Comparison of ENCODE assay signal across 16 cellular contexts in genomic region chr3:53257465-53257864, GRCh38.
"Had no signal": no experiment of that assay in that cellular context is flagged by ENCODE, and none has a peak within 500 bp of the region (broad histone marks: within the 10 kb centered on the region; RNA-seq: fewer than 3 reads in every experiment).

No MANE protein-coding gene starts in this region.

- H3K4me3 ChIP-seq: right lobe of liver, tibial nerve, uterus had no signal

- H3K36me3 ChIP-seq: right lobe of liver, tibial nerve, uterus had no signal

- H3K27me3 Mint-ChIP-seq: activated naive CD8-positive, alpha-beta T cell; naive thymus-derived CD8-positive, alpha-beta T cell; stimulated activated naive B cell treated with anti-CD40 and anti-IgM and Interleukin-4, amounts not matched to agents 10 μg/mL and 1 μg/mL and 100 μg/mL, for 72 hours had no signal

- H3K36me3 Mint-ChIP-seq: activated naive CD8-positive, alpha-beta T cell; naive thymus-derived CD8-positive, alpha-beta T cell had no signal

- H3K4me3 Mint-ChIP-seq: activated CD4-positive, alpha-beta T cell treated with anti-CD3 and anti-CD28 coated beads, Interleukin-2, amount 10 ng/mL, durations not matched to agents 24 days and 14 days; stimulated activated naive B cell treated with anti-CD40 and anti-IgM and Interleukin-4, amounts not matched to agents 10 μg/mL and 1 μg/mL and 100 μg/mL, for 72 hours had no signal

- H3K27ac Mint-ChIP-seq: activated naive CD8-positive, alpha-beta T cell; stimulated activated naive B cell treated with anti-CD40 and anti-IgM and Interleukin-4, amounts not matched to agents 10 μg/mL and 1 μg/mL and 100 μg/mL, for 72 hours had no signal

- H3K27ac ChIP-seq: parathyroid adenoma, right lobe of liver, uterus had no signal

- H3K9me3 ChIP-seq: right lobe of liver, tibial nerve, uterus had no signal

- H3K9me3 Mint-ChIP-seq: activated CD4-positive, alpha-beta T cell treated with anti-CD3 and anti-CD28 coated beads, Interleukin-2, amount 10 ng/mL, durations not matched to agents 24 days and 14 days; naive thymus-derived CD8-positive, alpha-beta T cell; stimulated activated naive B cell treated with anti-CD40 and anti-IgM and Interleukin-4, amounts not matched to agents 10 μg/mL and 1 μg/mL and 100 μg/mL, for 72 hours had no signal

- H3K27me3 ChIP-seq: right lobe of liver, tibial nerve, uterus had no signal

- ATAC-seq: naive thymus-derived CD8-positive, alpha-beta T cell; right lobe of liver; stimulated activated naive B cell treated with anti-CD40 and anti-IgM and Interleukin-4, amounts not matched to agents 10 μg/mL and 1 μg/mL and 100 μg/mL, for 72 hours had no signal

- H2AFZ ChIP-seq: parathyroid adenoma had no signal

- DNase-seq: activated CD4-positive, alpha-beta T cell treated with anti-CD3 and anti-CD28 coated beads, Interleukin-2, amount 10 ng/mL, durations not matched to agents 24 days and 14 days; activated CD8-positive, alpha-beta memory T cell treated with anti-CD3 and anti-CD28 coated beads for 24 hours; activated CD8-positive, alpha-beta memory T cell treated with anti-CD3 and anti-CD28 coated beads, Interleukin-2, amount 50 U/mL, for 48 hours; activated gamma-delta T cell; dermis blood vessel endothelial cell; naive thymus-derived CD8-positive, alpha-beta T cell; small intestine; stimulated activated CD4-positive, alpha-beta T cell treated with anti-CD3 and anti-CD28 coated beads, Interleukin-4, amount 100 ng/mL, for 24 hours; stimulated activated naive B cell treated with anti-CD40 and anti-IgM and Interleukin-4, amounts not matched to agents 10 μg/mL and 1 μg/mL and 100 μg/mL, for 72 hours; T-helper 1 cell; T-helper 9 cell; uterus had no signal

- H3K9ac ChIP-seq: parathyroid adenoma had no signal
